1 cellular context compared by ENCODE assay signal in the genomic region with DNA sequence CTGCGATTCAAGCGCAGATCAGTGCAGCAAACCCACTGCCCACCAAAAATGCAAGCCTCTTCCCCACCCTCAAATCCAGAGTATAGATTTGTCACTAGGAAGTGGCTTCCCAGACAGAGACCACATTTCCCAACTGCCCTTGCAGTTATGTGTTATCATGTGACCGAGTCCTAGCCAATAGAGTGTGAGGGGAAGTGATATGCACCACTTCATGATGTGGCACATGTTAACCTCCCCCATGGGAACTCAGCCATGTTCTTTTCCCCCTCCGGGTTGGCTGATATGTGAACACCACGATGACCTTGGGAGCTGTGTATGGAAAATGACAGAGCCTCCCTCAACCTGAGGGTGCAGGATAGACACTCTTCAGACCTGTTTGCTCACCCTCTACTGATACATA.
TF ChIP-seq lines count a peak whose summit lies in the region.

No MANE protein-coding gene starts in this region.

TF ChIP-seq in K562, 482 proteins besides CTCF, POLR2A, EP300 and RAD21 (continued from another document and continues in another):
- TF ChIP-seq PRPF4 (IDR thresholded peaks at IDR 0.05; ENCODE audit: insufficient read depth, low read depth, low read length, poor library complexity, severe bottlenecking) (no peak), GABPB1 (CRISPR knock-in tag; IDR thresholded peaks at IDR 0.05) (no peak), ZNF282 (CRISPR knock-in tag; IDR thresholded peaks at IDR 0.05) (no peak), KLF13 (tag; IDR thresholded peaks at IDR 0.05; ENCODE audit: borderline replicate concordance, low read depth) (no peak), ZNF644 (tag; IDR thresholded peaks at IDR 0.05; ENCODE audit: low read depth) (no peak), NFYB (IDR thresholded peaks at IDR 0.05; ENCODE audit: extremely low read depth, insufficient read length) (peak; percentile 86), MTA2 (IDR thresholded peaks at IDR 0.05; ENCODE audit: low read depth) (no peak), KLF16 (IDR thresholded peaks at IDR 0.05) (no peak), ZNF23 (CRISPR knock-in tag; IDR thresholded peaks at IDR 0.05) (no peak), SPI1 (IDR thresholded peaks at IDR 0.05; ENCODE audit: borderline replicate concordance, low read depth, low read length) (peak; percentile 58; the same call in 1 of the 2 replicates), HNRNPK (IDR thresholded peaks at IDR 0.05; ENCODE audit: low read depth, low read length, poor library complexity, severe bottlenecking) (no peak), BHLHE40 (IDR thresholded peaks at IDR 0.05; ENCODE audit: low read length) (no peak), ZBED1 (IDR thresholded peaks at IDR 0.05) (no peak), SREBF2 (CRISPR knock-in tag; IDR thresholded peaks at IDR 0.05) (no peak), SAP30 (IDR thresholded peaks at IDR 0.05; ENCODE audit: borderline replicate concordance, insufficient read depth, low read depth, low read length, poor library complexity, severe bottlenecking) (no peak), NFXL1 (CRISPR knock-in tag; IDR thresholded peaks at IDR 0.05) (no peak), FOXA3 (CRISPR knock-in tag; conservative IDR thresholded peaks at IDR 0.05 in 1 of 2, IDR thresholded peaks at IDR 0.05 in 1 of 2) (no peak), EHMT2 (IDR thresholded peaks at IDR 0.05) (peak; percentile 82; the same call in 1 of the 2 replicates), ZNF324 (CRISPR knock-in tag; IDR thresholded peaks at IDR 0.05) (no peak)
- TF ChIP-seq, protein P1, sequence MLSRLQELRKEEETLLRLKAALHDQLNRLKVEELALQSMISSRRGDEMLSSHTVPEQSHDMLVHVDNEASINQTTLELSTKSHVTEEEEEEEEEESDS (CRISPR knock-in tag; IDR thresholded peaks at IDR 0.05) = no peak
- TF ChIP-seq, protein P2, sequence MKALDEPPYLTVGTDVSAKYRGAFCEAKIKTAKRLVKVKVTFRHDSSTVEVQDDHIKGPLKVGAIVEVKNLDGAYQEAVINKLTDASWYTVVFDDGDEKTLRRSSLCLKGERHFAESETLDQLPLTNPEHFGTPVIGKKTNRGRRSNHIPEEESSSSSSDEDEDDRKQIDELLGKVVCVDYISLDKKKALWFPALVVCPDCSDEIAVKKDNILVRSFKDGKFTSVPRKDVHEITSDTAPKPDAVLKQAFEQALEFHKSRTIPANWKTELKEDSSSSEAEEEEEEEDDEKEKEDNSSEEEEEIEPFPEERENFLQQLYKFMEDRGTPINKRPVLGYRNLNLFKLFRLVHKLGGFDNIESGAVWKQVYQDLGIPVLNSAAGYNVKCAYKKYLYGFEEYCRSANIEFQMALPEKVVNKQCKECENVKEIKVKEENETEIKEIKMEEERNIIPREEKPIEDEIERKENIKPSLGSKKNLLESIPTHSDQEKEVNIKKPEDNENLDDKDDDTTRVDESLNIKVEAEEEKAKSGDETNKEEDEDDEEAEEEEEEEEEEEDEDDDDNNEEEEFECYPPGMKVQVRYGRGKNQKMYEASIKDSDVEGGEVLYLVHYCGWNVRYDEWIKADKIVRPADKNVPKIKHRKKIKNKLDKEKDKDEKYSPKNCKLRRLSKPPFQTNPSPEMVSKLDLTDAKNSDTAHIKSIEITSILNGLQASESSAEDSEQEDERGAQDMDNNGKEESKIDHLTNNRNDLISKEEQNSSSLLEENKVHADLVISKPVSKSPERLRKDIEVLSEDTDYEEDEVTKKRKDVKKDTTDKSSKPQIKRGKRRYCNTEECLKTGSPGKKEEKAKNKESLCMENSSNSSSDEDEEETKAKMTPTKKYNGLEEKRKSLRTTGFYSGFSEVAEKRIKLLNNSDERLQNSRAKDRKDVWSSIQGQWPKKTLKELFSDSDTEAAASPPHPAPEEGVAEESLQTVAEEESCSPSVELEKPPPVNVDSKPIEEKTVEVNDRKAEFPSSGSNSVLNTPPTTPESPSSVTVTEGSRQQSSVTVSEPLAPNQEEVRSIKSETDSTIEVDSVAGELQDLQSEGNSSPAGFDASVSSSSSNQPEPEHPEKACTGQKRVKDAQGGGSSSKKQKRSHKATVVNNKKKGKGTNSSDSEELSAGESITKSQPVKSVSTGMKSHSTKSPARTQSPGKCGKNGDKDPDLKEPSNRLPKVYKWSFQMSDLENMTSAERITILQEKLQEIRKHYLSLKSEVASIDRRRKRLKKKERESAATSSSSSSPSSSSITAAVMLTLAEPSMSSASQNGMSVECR (CRISPR knock-in tag; IDR thresholded peaks at IDR 0.05) = no peak
- TF ChIP-seq, protein P3, sequence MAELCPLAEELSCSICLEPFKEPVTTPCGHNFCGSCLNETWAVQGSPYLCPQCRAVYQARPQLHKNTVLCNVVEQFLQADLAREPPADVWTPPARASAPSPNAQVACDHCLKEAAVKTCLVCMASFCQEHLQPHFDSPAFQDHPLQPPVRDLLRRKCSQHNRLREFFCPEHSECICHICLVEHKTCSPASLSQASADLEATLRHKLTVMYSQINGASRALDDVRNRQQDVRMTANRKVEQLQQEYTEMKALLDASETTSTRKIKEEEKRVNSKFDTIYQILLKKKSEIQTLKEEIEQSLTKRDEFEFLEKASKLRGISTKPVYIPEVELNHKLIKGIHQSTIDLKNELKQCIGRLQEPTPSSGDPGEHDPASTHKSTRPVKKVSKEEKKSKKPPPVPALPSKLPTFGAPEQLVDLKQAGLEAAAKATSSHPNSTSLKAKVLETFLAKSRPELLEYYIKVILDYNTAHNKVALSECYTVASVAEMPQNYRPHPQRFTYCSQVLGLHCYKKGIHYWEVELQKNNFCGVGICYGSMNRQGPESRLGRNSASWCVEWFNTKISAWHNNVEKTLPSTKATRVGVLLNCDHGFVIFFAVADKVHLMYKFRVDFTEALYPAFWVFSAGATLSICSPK (IDR thresholded peaks at IDR 0.05; ENCODE audit: borderline replicate concordance) = no peak
- TF ChIP-seq, protein P4, sequence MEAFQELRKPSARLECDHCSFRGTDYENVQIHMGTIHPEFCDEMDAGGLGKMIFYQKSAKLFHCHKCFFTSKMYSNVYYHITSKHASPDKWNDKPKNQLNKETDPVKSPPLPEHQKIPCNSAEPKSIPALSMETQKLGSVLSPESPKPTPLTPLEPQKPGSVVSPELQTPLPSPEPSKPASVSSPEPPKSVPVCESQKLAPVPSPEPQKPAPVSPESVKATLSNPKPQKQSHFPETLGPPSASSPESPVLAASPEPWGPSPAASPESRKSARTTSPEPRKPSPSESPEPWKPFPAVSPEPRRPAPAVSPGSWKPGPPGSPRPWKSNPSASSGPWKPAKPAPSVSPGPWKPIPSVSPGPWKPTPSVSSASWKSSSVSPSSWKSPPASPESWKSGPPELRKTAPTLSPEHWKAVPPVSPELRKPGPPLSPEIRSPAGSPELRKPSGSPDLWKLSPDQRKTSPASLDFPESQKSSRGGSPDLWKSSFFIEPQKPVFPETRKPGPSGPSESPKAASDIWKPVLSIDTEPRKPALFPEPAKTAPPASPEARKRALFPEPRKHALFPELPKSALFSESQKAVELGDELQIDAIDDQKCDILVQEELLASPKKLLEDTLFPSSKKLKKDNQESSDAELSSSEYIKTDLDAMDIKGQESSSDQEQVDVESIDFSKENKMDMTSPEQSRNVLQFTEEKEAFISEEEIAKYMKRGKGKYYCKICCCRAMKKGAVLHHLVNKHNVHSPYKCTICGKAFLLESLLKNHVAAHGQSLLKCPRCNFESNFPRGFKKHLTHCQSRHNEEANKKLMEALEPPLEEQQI (IDR thresholded peaks at IDR 0.05) = no peak
- TF ChIP-seq, protein P5, sequence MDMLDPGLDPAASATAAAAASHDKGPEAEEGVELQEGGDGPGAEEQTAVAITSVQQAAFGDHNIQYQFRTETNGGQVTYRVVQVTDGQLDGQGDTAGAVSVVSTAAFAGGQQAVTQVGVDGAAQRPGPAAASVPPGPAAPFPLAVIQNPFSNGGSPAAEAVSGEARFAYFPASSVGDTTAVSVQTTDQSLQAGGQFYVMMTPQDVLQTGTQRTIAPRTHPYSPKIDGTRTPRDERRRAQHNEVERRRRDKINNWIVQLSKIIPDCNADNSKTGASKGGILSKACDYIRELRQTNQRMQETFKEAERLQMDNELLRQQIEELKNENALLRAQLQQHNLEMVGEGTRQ (CRISPR knock-in tag; IDR thresholded peaks at IDR 0.05) = peak; percentile 78
- TF ChIP-seq, protein P6, sequence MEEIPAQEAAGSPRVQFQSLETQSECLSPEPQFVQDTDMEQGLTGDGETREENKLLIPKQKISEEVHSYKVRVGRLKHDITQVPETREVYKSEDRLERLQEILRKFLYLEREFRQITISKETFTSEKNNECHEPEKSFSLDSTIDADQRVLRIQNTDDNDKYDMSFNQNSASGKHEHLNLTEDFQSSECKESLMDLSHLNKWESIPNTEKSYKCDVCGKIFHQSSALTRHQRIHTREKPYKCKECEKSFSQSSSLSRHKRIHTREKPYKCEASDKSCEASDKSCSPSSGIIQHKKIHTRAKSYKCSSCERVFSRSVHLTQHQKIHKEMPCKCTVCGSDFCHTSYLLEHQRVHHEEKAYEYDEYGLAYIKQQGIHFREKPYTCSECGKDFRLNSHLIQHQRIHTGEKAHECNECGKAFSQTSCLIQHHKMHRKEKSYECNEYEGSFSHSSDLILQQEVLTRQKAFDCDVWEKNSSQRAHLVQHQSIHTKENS (CRISPR knock-in tag; IDR thresholded peaks at IDR 0.05) = no peak
- TF ChIP-seq, protein P7, sequence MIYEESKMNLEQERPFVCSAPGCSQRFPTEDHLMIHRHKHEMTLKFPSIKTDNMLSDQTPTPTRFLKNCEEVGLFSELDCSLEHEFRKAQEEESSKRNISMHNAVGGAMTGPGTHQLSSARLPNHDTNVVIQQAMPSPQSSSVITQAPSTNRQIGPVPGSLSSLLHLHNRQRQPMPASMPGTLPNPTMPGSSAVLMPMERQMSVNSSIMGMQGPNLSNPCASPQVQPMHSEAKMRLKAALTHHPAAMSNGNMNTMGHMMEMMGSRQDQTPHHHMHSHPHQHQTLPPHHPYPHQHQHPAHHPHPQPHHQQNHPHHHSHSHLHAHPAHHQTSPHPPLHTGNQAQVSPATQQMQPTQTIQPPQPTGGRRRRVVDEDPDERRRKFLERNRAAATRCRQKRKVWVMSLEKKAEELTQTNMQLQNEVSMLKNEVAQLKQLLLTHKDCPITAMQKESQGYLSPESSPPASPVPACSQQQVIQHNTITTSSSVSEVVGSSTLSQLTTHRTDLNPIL (CRISPR knock-in tag; IDR thresholded peaks at IDR 0.05) = no peak
- TF ChIP-seq, protein P8, sequence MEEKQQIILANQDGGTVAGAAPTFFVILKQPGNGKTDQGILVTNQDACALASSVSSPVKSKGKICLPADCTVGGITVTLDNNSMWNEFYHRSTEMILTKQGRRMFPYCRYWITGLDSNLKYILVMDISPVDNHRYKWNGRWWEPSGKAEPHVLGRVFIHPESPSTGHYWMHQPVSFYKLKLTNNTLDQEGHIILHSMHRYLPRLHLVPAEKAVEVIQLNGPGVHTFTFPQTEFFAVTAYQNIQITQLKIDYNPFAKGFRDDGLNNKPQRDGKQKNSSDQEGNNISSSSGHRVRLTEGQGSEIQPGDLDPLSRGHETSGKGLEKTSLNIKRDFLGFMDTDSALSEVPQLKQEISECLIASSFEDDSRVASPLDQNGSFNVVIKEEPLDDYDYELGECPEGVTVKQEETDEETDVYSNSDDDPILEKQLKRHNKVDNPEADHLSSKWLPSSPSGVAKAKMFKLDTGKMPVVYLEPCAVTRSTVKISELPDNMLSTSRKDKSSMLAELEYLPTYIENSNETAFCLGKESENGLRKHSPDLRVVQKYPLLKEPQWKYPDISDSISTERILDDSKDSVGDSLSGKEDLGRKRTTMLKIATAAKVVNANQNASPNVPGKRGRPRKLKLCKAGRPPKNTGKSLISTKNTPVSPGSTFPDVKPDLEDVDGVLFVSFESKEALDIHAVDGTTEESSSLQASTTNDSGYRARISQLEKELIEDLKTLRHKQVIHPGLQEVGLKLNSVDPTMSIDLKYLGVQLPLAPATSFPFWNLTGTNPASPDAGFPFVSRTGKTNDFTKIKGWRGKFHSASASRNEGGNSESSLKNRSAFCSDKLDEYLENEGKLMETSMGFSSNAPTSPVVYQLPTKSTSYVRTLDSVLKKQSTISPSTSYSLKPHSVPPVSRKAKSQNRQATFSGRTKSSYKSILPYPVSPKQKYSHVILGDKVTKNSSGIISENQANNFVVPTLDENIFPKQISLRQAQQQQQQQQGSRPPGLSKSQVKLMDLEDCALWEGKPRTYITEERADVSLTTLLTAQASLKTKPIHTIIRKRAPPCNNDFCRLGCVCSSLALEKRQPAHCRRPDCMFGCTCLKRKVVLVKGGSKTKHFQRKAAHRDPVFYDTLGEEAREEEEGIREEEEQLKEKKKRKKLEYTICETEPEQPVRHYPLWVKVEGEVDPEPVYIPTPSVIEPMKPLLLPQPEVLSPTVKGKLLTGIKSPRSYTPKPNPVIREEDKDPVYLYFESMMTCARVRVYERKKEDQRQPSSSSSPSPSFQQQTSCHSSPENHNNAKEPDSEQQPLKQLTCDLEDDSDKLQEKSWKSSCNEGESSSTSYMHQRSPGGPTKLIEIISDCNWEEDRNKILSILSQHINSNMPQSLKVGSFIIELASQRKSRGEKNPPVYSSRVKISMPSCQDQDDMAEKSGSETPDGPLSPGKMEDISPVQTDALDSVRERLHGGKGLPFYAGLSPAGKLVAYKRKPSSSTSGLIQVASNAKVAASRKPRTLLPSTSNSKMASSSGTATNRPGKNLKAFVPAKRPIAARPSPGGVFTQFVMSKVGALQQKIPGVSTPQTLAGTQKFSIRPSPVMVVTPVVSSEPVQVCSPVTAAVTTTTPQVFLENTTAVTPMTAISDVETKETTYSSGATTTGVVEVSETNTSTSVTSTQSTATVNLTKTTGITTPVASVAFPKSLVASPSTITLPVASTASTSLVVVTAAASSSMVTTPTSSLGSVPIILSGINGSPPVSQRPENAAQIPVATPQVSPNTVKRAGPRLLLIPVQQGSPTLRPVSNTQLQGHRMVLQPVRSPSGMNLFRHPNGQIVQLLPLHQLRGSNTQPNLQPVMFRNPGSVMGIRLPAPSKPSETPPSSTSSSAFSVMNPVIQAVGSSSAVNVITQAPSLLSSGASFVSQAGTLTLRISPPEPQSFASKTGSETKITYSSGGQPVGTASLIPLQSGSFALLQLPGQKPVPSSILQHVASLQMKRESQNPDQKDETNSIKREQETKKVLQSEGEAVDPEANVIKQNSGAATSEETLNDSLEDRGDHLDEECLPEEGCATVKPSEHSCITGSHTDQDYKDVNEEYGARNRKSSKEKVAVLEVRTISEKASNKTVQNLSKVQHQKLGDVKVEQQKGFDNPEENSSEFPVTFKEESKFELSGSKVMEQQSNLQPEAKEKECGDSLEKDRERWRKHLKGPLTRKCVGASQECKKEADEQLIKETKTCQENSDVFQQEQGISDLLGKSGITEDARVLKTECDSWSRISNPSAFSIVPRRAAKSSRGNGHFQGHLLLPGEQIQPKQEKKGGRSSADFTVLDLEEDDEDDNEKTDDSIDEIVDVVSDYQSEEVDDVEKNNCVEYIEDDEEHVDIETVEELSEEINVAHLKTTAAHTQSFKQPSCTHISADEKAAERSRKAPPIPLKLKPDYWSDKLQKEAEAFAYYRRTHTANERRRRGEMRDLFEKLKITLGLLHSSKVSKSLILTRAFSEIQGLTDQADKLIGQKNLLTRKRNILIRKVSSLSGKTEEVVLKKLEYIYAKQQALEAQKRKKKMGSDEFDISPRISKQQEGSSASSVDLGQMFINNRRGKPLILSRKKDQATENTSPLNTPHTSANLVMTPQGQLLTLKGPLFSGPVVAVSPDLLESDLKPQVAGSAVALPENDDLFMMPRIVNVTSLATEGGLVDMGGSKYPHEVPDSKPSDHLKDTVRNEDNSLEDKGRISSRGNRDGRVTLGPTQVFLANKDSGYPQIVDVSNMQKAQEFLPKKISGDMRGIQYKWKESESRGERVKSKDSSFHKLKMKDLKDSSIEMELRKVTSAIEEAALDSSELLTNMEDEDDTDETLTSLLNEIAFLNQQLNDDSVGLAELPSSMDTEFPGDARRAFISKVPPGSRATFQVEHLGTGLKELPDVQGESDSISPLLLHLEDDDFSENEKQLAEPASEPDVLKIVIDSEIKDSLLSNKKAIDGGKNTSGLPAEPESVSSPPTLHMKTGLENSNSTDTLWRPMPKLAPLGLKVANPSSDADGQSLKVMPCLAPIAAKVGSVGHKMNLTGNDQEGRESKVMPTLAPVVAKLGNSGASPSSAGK (IDR thresholded peaks at IDR 0.05) = peak; percentile 86
